In the genomic region with DNA sequence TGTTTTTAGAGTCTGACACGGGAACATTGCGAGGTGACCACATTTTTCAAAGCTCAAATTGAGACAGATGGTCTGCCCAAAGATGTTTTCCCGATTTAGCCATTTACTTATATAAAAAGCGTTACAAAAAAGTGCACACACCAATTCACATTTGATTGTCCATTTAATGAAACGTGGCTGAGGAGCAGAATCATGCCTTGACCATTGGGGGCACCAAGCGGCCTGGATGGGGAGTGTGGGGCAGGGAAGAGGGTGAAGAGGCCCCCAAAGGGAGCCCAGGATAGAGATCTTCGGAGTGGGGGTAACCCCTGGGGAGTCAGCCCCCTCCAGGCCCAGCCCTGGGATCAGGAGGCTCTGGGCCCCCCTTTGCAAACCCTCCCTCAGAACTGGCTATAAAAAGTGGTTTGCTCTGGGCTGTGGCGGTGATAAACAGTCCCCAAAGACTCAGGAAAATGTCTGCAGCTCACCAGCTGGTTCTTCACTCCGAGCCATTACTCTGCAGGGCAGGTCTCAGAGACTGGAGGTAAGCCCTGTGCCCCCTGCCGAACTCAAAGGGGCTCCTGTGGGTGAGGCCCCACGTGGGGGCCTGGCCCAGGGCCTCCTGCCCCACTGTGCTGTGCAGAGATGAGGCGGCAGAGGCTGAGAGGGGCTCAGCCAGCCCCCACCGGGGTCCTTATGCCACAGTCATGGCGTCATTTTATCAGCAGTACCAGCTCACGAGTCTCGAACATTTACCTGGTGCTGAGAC, we compare ENCODE assay signal across 29 cellular contexts.
DNase-seq lines count a peak whose midpoint lies in the region; ATAC-seq, FAIRE-seq and TF ChIP-seq lines count a peak whose summit lies in the region.
"Had no signal": no experiment of that assay in that cellular context is flagged by ENCODE, and none has a peak within 500 bp of the region (broad histone marks: within the 10 kb centered on the region; RNA-seq: fewer than 3 reads in every experiment).

No MANE protein-coding gene starts in this region.

- no peak overlapping the region for H3K9ac ChIP-seq in GM12878 (ENCODE audit: control insufficient read depth, insufficient read depth, low read length)
- H3K9ac ChIP-seq: KMS-11 had no signal

- no peaks in the 10 kb centered on the region for H3K4me1 Mint-ChIP-seq in natural killer cell treated with Interleukin-12 subunit alpha and Interleukin-12 subunit beta and Interleukin-15 and Interleukin-18, amount 100 ng/mL, for 72 hours (ENCODE audit: low read depth in 2 of 2)
- H3K4me1 Mint-ChIP-seq in natural killer cell (peaks cover 0 to 16% of the 10 kb centered on the region in 2 donors), nephron progenitor cell (peaks cover 35% of the 10 kb centered on the region)

- in situ Hi-C loops in GM12878 (cut with MboI) = no loop called here

- SMC1A ChIA-PET in GM12878 (lab: Charles Lee; ENCODE audit: uncharacterized antibody, unreplicated experiment) = no interaction called here

- intact Hi-C loops in natural killer cell (cut with micrococcal nuclease) = no loop called here
- intact Hi-C loops in GM12878 (cut with micrococcal nuclease; ENCODE audit: unreplicated experiment) = no loop called here
- intact Hi-C loops in breast epithelium (cut with DNase I; ENCODE audit: low total_unique reads) = loop anchor here (5.0 kb wide), 1 partner anchor 688 kb away; no protein-coding TSS in a partner anchor

- peaks cover 3% of the 10 kb centered on the region; the same call in 1 of the 3 replicates for H3K9me3 ChIP-seq in GM12878 (replicated peaks; ENCODE audit: control insufficient read depth, insufficient read depth, low read length)
- peaks cover 11 to 14% of the 10 kb centered on the region in 2 donors for H3K9me3 ChIP-seq in breast epithelium

- ATAC-seq in natural killer cell treated with Interleukin-12 subunit alpha and Interleukin-12 subunit beta and Interleukin-15 and Interleukin-18, amount 100 ng/mL, for 72 hours = no peak
- no peak for ATAC-seq in natural killer cell
- no peak for ATAC-seq in GM12878
- no peak for ATAC-seq in HG02763 (IDR thresholded peaks at IDR 0.05; ENCODE audit: unreplicated experiment)
- ATAC-seq: CD8-positive, alpha-beta T cell; Right ventricle myocardium inferior had no signal

- H2AFZ ChIP-seq in GM12878 (ENCODE audit: control insufficient read depth, low read depth, low read length) = no peak overlapping the region

- peaks cover 6% of the 10 kb centered on the region for H3K9me3 Mint-ChIP-seq in natural killer cell treated with Interleukin-12 subunit alpha and Interleukin-12 subunit beta and Interleukin-15 and Interleukin-18, amount 100 ng/mL, for 72 hours
- H3K9me3 Mint-ChIP-seq in natural killer cell = peaks cover 0 to 3% of the 10 kb centered on the region in 2 donors
- H3K9me3 Mint-ChIP-seq in nephron progenitor cell = peaks cover 20% of the 10 kb centered on the region

- peaks cover 6% of the 10 kb centered on the region for H3K36me3 Mint-ChIP-seq in natural killer cell treated with Interleukin-12 subunit alpha and Interleukin-12 subunit beta and Interleukin-15 and Interleukin-18, amount 100 ng/mL, for 72 hours
- H3K36me3 Mint-ChIP-seq in natural killer cell = no peaks in the 10 kb centered on the region
- peaks cover 4% of the 10 kb centered on the region for H3K36me3 Mint-ChIP-seq in nephron progenitor cell (ENCODE audit: low read depth)
- H3K36me3 Mint-ChIP-seq: CD8-positive, alpha-beta T cell had no signal

- BruUV-seq in GM12878 (replicated peaks; lab: Mats Ljungman, UMichigan) = no TSS peak

- no peak for TF ChIP-seq EP300 in GM12878 (IDR thresholded peaks at IDR 0.05; ENCODE audit: borderline replicate concordance in 1 of 2, control insufficient read depth in 1 of 2, low read depth in 2 of 2, low read length in 2 of 2)

- 19% methylated on average over 16 of the region's 16 CpGs for WGBS in GM12878 (ENCODE audit: insufficient coverage, insufficient replicate concordance, low lambda C conversion rate, missing lambda C conversion rate)

- no peak for TF ChIP-seq POLR2A in GM12878 (IDR thresholded peaks at IDR 0.05; ENCODE audit: low read depth, low read length)
- no peak for TF ChIP-seq POLR2A in breast epithelium (IDR thresholded peaks at IDR 0.05)

- FAIRE-seq in GM12878 (lab: Jason Lieb, UNC) = no peak
- FAIRE-seq: D721Med, H54 had no signal

- H3K4me3 ChIP-seq in GM12878 (no peak overlapping the region), breast epithelium (no peak overlapping the region)
- H3K4me3 ChIP-seq: SJSA1 had no signal

- H3K4me1 ChIP-seq in GM12878 (ENCODE audit: control insufficient read depth, insufficient read depth, low read length) (no peaks in the 10 kb centered on the region), breast epithelium (no peaks in the 10 kb centered on the region)
- H3K4me1 ChIP-seq: SJSA1 had no signal

- H3K27me3 ChIP-seq in GM12878 (replicated peaks in 1 of 2; ENCODE audit: control insufficient read depth in 2 of 2, insufficient read depth in 2 of 2, low read length in 1 of 2) = peaks cover 4 to 6% of the 10 kb centered on the region in 2 experiments; a peak in 3 of 4 replicates
- peaks cover 0 to 2% of the 10 kb centered on the region in 2 donors for H3K27me3 ChIP-seq in breast epithelium
- H3K27me3 ChIP-seq: SJSA1 had no signal

- no peak overlapping the region for H3K4me3 Mint-ChIP-seq in natural killer cell treated with Interleukin-12 subunit alpha and Interleukin-12 subunit beta and Interleukin-15 and Interleukin-18, amount 100 ng/mL, for 72 hours
- H3K4me3 Mint-ChIP-seq in natural killer cell (no peak overlapping the region), nephron progenitor cell (no peak overlapping the region)
- H3K4me3 Mint-ChIP-seq: CD8-positive, alpha-beta T cell; HFFc6 had no signal

- CTCF ChIA-PET in GM12878 (lab: Yijun Ruan, JAX) = interaction anchor here (1.0 kb wide), 1 partner anchor 21 kb away, joined by 3 read pairs; no protein-coding TSS in a partner anchor

- no peak overlapping the region for H3K27ac Mint-ChIP-seq in natural killer cell treated with Interleukin-12 subunit alpha and Interleukin-12 subunit beta and Interleukin-15 and Interleukin-18, amount 100 ng/mL, for 72 hours
- H3K27ac Mint-ChIP-seq in natural killer cell = no peak overlapping the region
- peak overlapping the region; percentile 89 for H3K27ac Mint-ChIP-seq in nephron progenitor cell
- H3K27ac Mint-ChIP-seq: CD8-positive, alpha-beta T cell; HFFc6 had no signal

- H3K79me2 ChIP-seq in GM12878 (ENCODE audit: control insufficient read depth, insufficient read depth, low read length) = no peaks in the 10 kb centered on the region

- H4K20me1 ChIP-seq in GM12878 (ENCODE audit: control insufficient read depth, insufficient read depth) = no peaks in the 10 kb centered on the region

- H3K4me2 ChIP-seq in GM12878 (ENCODE audit: control insufficient read depth, insufficient read depth) = no peak overlapping the region
- H3K4me2 ChIP-seq: KMS-11 had no signal

- 0 out of 2 replicates have a peak, but pooled peaks have one; percentile 19 for TF ChIP-seq RAD21 in GM12878 (IDR thresholded peaks at IDR 0.05; ENCODE audit: insufficient read depth, low read depth, low read length)

- POLR2A ChIA-PET in GM12878 (lab: Charles Lee) = no interaction called here

- RAD21 ChIA-PET in GM12878 (lab: Charles Lee; ENCODE audit: unreplicated experiment) = no interaction called here

- H3K27me3 Mint-ChIP-seq in natural killer cell treated with Interleukin-12 subunit alpha and Interleukin-12 subunit beta and Interleukin-15 and Interleukin-18, amount 100 ng/mL, for 72 hours = peaks cover 13 to 24% of the 10 kb centered on the region in 2 donors
- peaks cover 7 to 14% of the 10 kb centered on the region in 2 donors for H3K27me3 Mint-ChIP-seq in natural killer cell (ENCODE audit: low read depth in 2 of 2)
- H3K27me3 Mint-ChIP-seq in nephron progenitor cell (ENCODE audit: low read depth, poor library complexity) = peaks cover 8% of the 10 kb centered on the region

- peak; percentile 57 for DNase-seq in natural killer cell treated with Interleukin-12 subunit alpha and Interleukin-12 subunit beta and Interleukin-15 and Interleukin-18, amount 100 ng/mL, for 72 hours (ENCODE audit: low spot score)
- DNase-seq in natural killer cell (no peak), GM12878 (ENCODE audit: low read depth, low spot score) (no peak), nephron progenitor cell (no peak), NOMO-1 treated with DMSO at 0.1 percent for 48 hours (lab: John Stamatoyannopoulos, UW; ENCODE audit: unreplicated experiment) (no peak), breast epithelium (ENCODE audit: low spot score in 2 of 2) (no peak)
- DNase-seq in activated CD4-positive, alpha-beta T cell treated with anti-CD3 and anti-CD28 coated beads, Interleukin-2, amount 50 U/mL, for 1 hour = no peak
- DNase-seq: ACHN; C1 segment of cervical spinal cord; CD8-positive, alpha-beta T cell; DMS53; EL; GF-D8; HFFc6; IMR-90; NCI-H1105; NCI-H146; NCI-H2029 treated with DMSO at 0.1 percent for 48 hours; NCI-H226; NCI-H774; NK-92 treated with Interleukin-12 subunit alpha and Interleukin-12 subunit beta, amount 100 ng/mL, for 24 hours had no signal

- TF ChIP-seq CTCF in natural killer cell (IDR thresholded peaks at IDR 0.05) (no peak), GM12878 (IDR thresholded peaks at IDR 0.05 in 2 of 3, conservative IDR thresholded peaks at IDR 0.05 in 1 of 3; ENCODE audit: control insufficient read depth in 2 of 3, extremely low read depth in 1 of 3, insufficient read depth in 1 of 3, low read depth in 3 of 3, low read length in 3 of 3) (no peak), nephron progenitor cell (IDR thresholded peaks at IDR 0.05) (no peak), breast epithelium (IDR thresholded peaks at IDR 0.05) (no peak)

- H3K27ac ChIP-seq in GM12878 (ENCODE audit: control insufficient read depth, insufficient read depth) = no peak overlapping the region
- no peak overlapping the region for H3K27ac ChIP-seq in breast epithelium
- H3K27ac ChIP-seq: 22Rv1, HL-60, KMS-11, SJSA1 had no signal

- H3K36me3 ChIP-seq in GM12878 (ENCODE audit: control insufficient read depth in 2 of 2, insufficient read depth in 2 of 2, low read length in 1 of 2) = no peaks in the 10 kb centered on the region
- no peaks in the 10 kb centered on the region for H3K36me3 ChIP-seq in breast epithelium
- H3K36me3 ChIP-seq: SJSA1 had no signal

TF ChIP-seq in GM12878, 131 proteins besides CTCF, POLR2A, EP300 and RAD21 (continues in another document):
- TF ChIP-seq BACH1 (IDR thresholded peaks at IDR 0.05; ENCODE audit: borderline replicate concordance) = no peak
- no peak for TF ChIP-seq HDAC2 (IDR thresholded peaks at IDR 0.05)
- no peak for TF ChIP-seq CHD4 (IDR thresholded peaks at IDR 0.05)
- no peak for TF ChIP-seq ZNF622 (IDR thresholded peaks at IDR 0.05)
- no peak for TF ChIP-seq SMC3 (IDR thresholded peaks at IDR 0.05; ENCODE audit: borderline replicate concordance, low read length)
- no peak for TF ChIP-seq SUPT20H (IDR thresholded peaks at IDR 0.05; ENCODE audit: borderline replicate concordance, control insufficient read depth, low read depth, low read length)
- no peak for TF ChIP-seq NFIC (IDR thresholded peaks at IDR 0.05; ENCODE audit: low read depth, low read length)
- no peak for TF ChIP-seq LARP7 (IDR thresholded peaks at IDR 0.05)
- TF ChIP-seq NBN (IDR thresholded peaks at IDR 0.05) = no peak
